ENCODE assay signal across 8 cellular contexts in genomic region chr13:40667622-40667978, GRCh38. TPM values are rescaled to one million over a fixed set of nuclear protein-coding genes. Genes with fewer than 3 reads are reported as not detected.
DNase-seq lines count a peak whose midpoint lies in the region; ATAC-seq and TF ChIP-seq lines count a peak whose summit lies in the region.

No MANE protein-coding gene starts in this region.

- POLR2A ChIA-PET in activated B cell treated with CpG ODN at 0.5 μM for 24 hours (lab: Charles Lee): interaction anchor here (0.7 to 6.5 kb wide), 8 partner anchors 18 to 986 kb away, joined by 3 to 51 read pairs (median 6); no protein-coding TSS in a partner anchor

- H3K4me3 Mint-ChIP-seq in activated B cell treated with CpG ODN at 0.5 μM for 24 hours: peak overlapping the region; percentile 90

- H3K27ac Mint-ChIP-seq in activated B cell treated with CpG ODN at 0.5 μM for 24 hours: peak overlapping the region; percentile 94

- TF ChIP-seq CTCF in GM12875 (IDR thresholded peaks at IDR 0.05; ENCODE audit: borderline replicate concordance, insufficient read depth, low read depth, low read length) (no peak), activated B cell treated with CpG ODN at 0.5 μM for 24 hours (IDR thresholded peaks at IDR 0.05) (no peak)

- H3K27me3 Mint-ChIP-seq in activated B cell treated with CpG ODN at 0.5 μM for 24 hours: no peaks in the 10 kb centered on the region

- DNase-seq in activated B cell treated with CpG ODN at 0.5 μM for 24 hours (no peak), left cardiac atrium (peak; percentile 39), sciatic nerve (ENCODE audit: low spot score) (peak; percentile 67), SKM-1 (lab: John Stamatoyannopoulos, UW; ENCODE audit: unreplicated experiment) (no peak)
- DNase-seq in activated CD4-positive, alpha-beta T cell treated with anti-CD3 and anti-CD28 coated beads, Interleukin-2, amount 50 U/mL, for 4 hours: no peak

- H3K4me3 ChIP-seq in GM12875 (ENCODE audit: low read depth, low read length): peak overlapping the region; percentile 89

- peaks cover 14% of the 10 kb centered on the region for H3K36me3 Mint-ChIP-seq in activated B cell treated with CpG ODN at 0.5 μM for 24 hours (ENCODE audit: low read depth)

- no peaks in the 10 kb centered on the region for H3K9me3 Mint-ChIP-seq in activated B cell treated with CpG ODN at 0.5 μM for 24 hours

- peaks cover 37% of the 10 kb centered on the region for H3K4me1 Mint-ChIP-seq in activated B cell treated with CpG ODN at 0.5 μM for 24 hours

- ATAC-seq in activated B cell treated with CpG ODN at 0.5 μM for 24 hours (ENCODE audit: low read depth): no peak
- no peak for ATAC-seq in left cardiac atrium
- peak; percentile 2 for ATAC-seq in sciatic nerve
- no peak for ATAC-seq in HG03342 (IDR thresholded peaks at IDR 0.05; ENCODE audit: unreplicated experiment)
- ATAC-seq in GM21526 (IDR thresholded peaks at IDR 0.05; ENCODE audit: low FRiP score, unreplicated experiment): no peak

- intact Hi-C loops in activated B cell treated with CpG ODN at 0.5 μM for 24 hours (cut with micrococcal nuclease) (loop anchor here (2.0 to 10.0 kb wide), 9 partner anchors 15 to 725 kb away; partner anchors contain the start of genes ELF1 and WBP4), left cardiac atrium (cut with DNase I) (loop anchor here (5.0 to 10.0 kb wide), 4 partner anchors 103 to 225 kb away; no protein-coding TSS in a partner anchor), sciatic nerve (cut with DNase I) (loop anchor here (10.0 kb wide), 2 partner anchors 183 to 263 kb away; no protein-coding TSS in a partner anchor)

- CTCF ChIA-PET in activated B cell treated with CpG ODN at 0.5 μM for 24 hours (lab: Charles Lee): interaction anchor here (0.7 to 2.0 kb wide), 9 partner anchors 9 to 725 kb away, joined by 3 to 25 read pairs (median 6); no protein-coding TSS in a partner anchor

RNA-seq across cellular contexts. Expression of gene FOXO1, which starts 1.2 kb away (rescaled TPM):
- total RNA-seq in activated B cell treated with CpG ODN at 0.5 μM for 24 hours (47.5 and 50.4 TPM in 2 replicates), left cardiac atrium (10 to 100 TPM; 22.9 to 31.5 TPM), sciatic nerve (57.5 TPM)

Comparison
In these comparisons a context has a peak if more than half of its experiments do, and no peak if none do; other contexts are left out.
1. DNase-seq: peak in left cardiac atrium (single experiment) and sciatic nerve (single experiment); none in activated B cell treated with CpG ODN at 0.5 μM for 24 hours (single experiment), activated CD4-positive, alpha-beta T cell treated with anti-CD3 and anti-CD28 coated beads, Interleukin-2, amount 50 U/mL, for 4 hours (0 of 2) and SKM-1 (single experiment).